ENCODE assay signal across 12 cellular contexts in the genomic region with DNA sequence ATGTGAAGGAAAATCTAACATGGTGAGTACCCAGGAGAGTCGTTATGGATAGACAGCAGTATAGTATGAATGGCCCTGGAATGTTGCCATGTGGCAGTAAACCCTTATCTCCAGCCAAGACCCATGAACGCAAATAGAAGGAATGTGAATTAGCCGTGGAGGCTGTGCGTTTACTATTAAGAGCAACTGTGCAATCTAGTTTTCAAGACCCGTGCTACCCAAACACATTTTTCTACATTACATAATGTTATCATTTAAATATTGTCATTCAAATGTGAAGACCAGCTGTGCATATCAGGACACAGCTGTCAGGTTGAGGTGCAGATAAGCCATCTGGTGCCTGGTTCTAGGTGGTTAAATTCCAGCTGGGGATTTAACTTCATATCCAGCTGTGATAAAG. TPM values are rescaled to one million over a fixed set of nuclear protein-coding genes. Genes with fewer than 3 reads are reported as not detected.
DNase-seq lines count a peak whose midpoint lies in the region; ATAC-seq and TF ChIP-seq lines count a peak whose summit lies in the region.
"Had no signal": no experiment of that assay in that cellular context is flagged by ENCODE, and none has a peak within 500 bp of the region (broad histone marks: within the 10 kb centered on the region; RNA-seq: fewer than 3 reads in every experiment).

No MANE protein-coding gene starts in this region.

- peaks cover 4% of the 10 kb centered on the region for H3F3A ChIP-seq in smooth muscle cell (ENCODE audit: low read depth)

- no peaks in the 10 kb centered on the region for H3K79me2 ChIP-seq in smooth muscle cell (ENCODE audit: low read depth)

- TF ChIP-seq CTCF in fibroblast of the aortic adventitia (IDR thresholded peaks at IDR 0.05; ENCODE audit: insufficient read depth, low read length) (no peak), smooth muscle cell (IDR thresholded peaks at IDR 0.05; ENCODE audit: borderline replicate concordance, insufficient read depth, poor library complexity, severe bottlenecking) (no peak)

- DNase-seq in NCI-H2171 treated with DMSO at 0.1 percent for 48 hours (lab: John Stamatoyannopoulos, UW): peak; percentile 24
- DNase-seq in NCI-H2171 (lab: John Stamatoyannopoulos, UW): no peak
- DNase-seq in NCI-H226: peak; percentile 13
- DNase-seq in fibroblast of the aortic adventitia (ENCODE audit: low read depth): peak; percentile 39
- no peak for DNase-seq in smooth muscle cell (lab: John Stamatoyannopoulos, UW; ENCODE audit: unreplicated experiment)
- no peak for DNase-seq in NCI-H510A treated with DMSO at 0.1 percent for 48 hours (lab: John Stamatoyannopoulos, UW)
- DNase-seq in NCI-H510A (lab: John Stamatoyannopoulos, UW): no peak
- DNase-seq: activated naive CD8-positive, alpha-beta T cell treated with anti-CD3 and anti-CD28 coated beads, Interleukin-2, amount 10 ng/mL, durations not matched to agents 7 days and 5 days; pancreas had no signal

- H3K4me2 ChIP-seq in smooth muscle cell: peak overlapping the region; percentile 38
- H3K4me2 ChIP-seq: A549 had no signal

- H3K4me3 ChIP-seq in fibroblast of the aortic adventitia (ENCODE audit: low read depth, low read length) (no peak overlapping the region), smooth muscle cell (no peak overlapping the region)
- H3K4me3 ChIP-seq: A549, pancreas, suprapubic skin had no signal

- H3K9ac ChIP-seq in smooth muscle cell (ENCODE audit: low read depth): no peak overlapping the region

- H3K27me3 ChIP-seq in smooth muscle cell (ENCODE audit: low read depth): no peaks in the 10 kb centered on the region
- H3K27me3 ChIP-seq: pancreas, suprapubic skin had no signal

- no peaks in the 10 kb centered on the region for H4K20me1 ChIP-seq in smooth muscle cell (ENCODE audit: low read depth)

- 2% methylated on average over 5 of the region's 5 CpGs for WGBS in smooth muscle cell (ENCODE audit: low lambda C conversion rate)

- H2AFZ ChIP-seq in smooth muscle cell (ENCODE audit: low read depth): no peak overlapping the region

- H3K4me1 ChIP-seq in smooth muscle cell (ENCODE audit: low read depth): no peaks in the 10 kb centered on the region
- H3K4me1 ChIP-seq: A549, pancreas, suprapubic skin had no signal

- H3K9me3 ChIP-seq in smooth muscle cell (replicated peaks; ENCODE audit: low read depth): no peaks in the 10 kb centered on the region
- H3K9me3 ChIP-seq: A549, pancreas, suprapubic skin had no signal

- no peak for ATAC-seq in GM21423 (IDR thresholded peaks at IDR 0.05; ENCODE audit: unreplicated experiment)
- ATAC-seq: A549, pancreas had no signal

- H3K27ac ChIP-seq in smooth muscle cell (ENCODE audit: low read depth): peak overlapping the region; percentile 49
- H3K27ac ChIP-seq: A549, pancreas, suprapubic skin had no signal

- H3K36me3 ChIP-seq in smooth muscle cell (ENCODE audit: low read depth): no peaks in the 10 kb centered on the region
- H3K36me3 ChIP-seq: pancreas, suprapubic skin had no signal

RNA-seq across cellular contexts. Expression of a gene that starts 13.4 kb away (rescaled TPM):
- total RNA-seq in fibroblast of the aortic adventitia (ENCODE audit: low replicate concordance) (33.4 and 39.0 TPM in 2 replicates), smooth muscle cell (19.1 and 23.4 TPM in 2 replicates)
- 16.4 and 17.6 TPM in 2 replicates for polyA plus RNA-seq in smooth muscle cell

Comparison
In these comparisons a context has a peak if more than half of its experiments do, and no peak if none do; other contexts are left out.
1. DNase-seq: peak in NCI-H2171 treated with DMSO at 0.1 percent for 48 hours (single experiment), NCI-H226 (single experiment) and fibroblast of the aortic adventitia (single experiment); none in NCI-H2171 (single experiment), smooth muscle cell (single experiment), NCI-H510A treated with DMSO at 0.1 percent for 48 hours (single experiment) and NCI-H510A (single experiment).